15 cellular contexts compared by ENCODE assay signal in genomic region chr3:187936676-187937075, GRCh38.
"Had no signal": no experiment of that assay in that cellular context is flagged by ENCODE, and none has a peak within 500 bp of the region (broad histone marks: within the 10 kb centered on the region; RNA-seq: fewer than 3 reads in every experiment).

No MANE protein-coding gene starts in this region.

- H3K4me1 ChIP-seq: sigmoid colon, thyroid gland had no signal

- H3K4me3 Mint-ChIP-seq: activated naive CD8-positive, alpha-beta T cell; neural crest cell; T-helper 2 cell treated with Interferon-gamma antibody and Interleukin-4, amounts not matched to agents 5 μg/mL and 100 μg/mL, for 36 hours had no signal

- H3K27me3 ChIP-seq: brain microvascular endothelial cell, heart left ventricle, sigmoid colon, thyroid gland had no signal

- H3K27ac Mint-ChIP-seq: activated naive CD8-positive, alpha-beta T cell; T-helper 2 cell treated with Interferon-gamma antibody and Interleukin-4, amounts not matched to agents 5 μg/mL and 100 μg/mL, for 36 hours had no signal

- H3K27me3 Mint-ChIP-seq: activated naive CD8-positive, alpha-beta T cell had no signal

- H3K9me3 ChIP-seq: heart left ventricle, sigmoid colon, thyroid gland had no signal

- H3K9me3 Mint-ChIP-seq: neural crest cell; T-helper 2 cell treated with Interferon-gamma antibody and Interleukin-4, amounts not matched to agents 5 μg/mL and 100 μg/mL, for 36 hours had no signal

- H3K27ac ChIP-seq: brain microvascular endothelial cell, epithelial cell of prostate, heart left ventricle, sigmoid colon, thyroid gland had no signal

- H3K36me3 ChIP-seq: brain microvascular endothelial cell, heart left ventricle, sigmoid colon, thyroid gland had no signal

- H3K4me3 ChIP-seq: heart left ventricle, sigmoid colon, thyroid gland had no signal

- DNase-seq: activated CD4-positive, alpha-beta T cell treated with anti-CD3 and anti-CD28 coated beads, Interleukin-2, amount 50 U/mL, for 1 hour; activated T-cell treated with anti-CD3 and anti-CD28 coated beads, Interleukin-2, amount 50 U/mL, for 1 hour; anterior cingulate cortex; brain microvascular endothelial cell; cerebellar nuclear complex; dermis blood vessel endothelial cell; heart left ventricle; sigmoid colon; stimulated activated CD4-positive, alpha-beta T cell treated with anti-CD3 and anti-CD28 coated beads, Interleukin-12 subunit alpha, Interleukin-12 subunit beta, amount 100 ng/mL, for 4 hours; stimulated activated CD4-positive, alpha-beta T cell treated with anti-CD3 and anti-CD28 coated beads, Interleukin-2, amount 100 ng/mL, for 24 hours; thyroid gland had no signal
